Comparison of ENCODE assay signal across 17 cellular contexts in the genomic region with DNA sequence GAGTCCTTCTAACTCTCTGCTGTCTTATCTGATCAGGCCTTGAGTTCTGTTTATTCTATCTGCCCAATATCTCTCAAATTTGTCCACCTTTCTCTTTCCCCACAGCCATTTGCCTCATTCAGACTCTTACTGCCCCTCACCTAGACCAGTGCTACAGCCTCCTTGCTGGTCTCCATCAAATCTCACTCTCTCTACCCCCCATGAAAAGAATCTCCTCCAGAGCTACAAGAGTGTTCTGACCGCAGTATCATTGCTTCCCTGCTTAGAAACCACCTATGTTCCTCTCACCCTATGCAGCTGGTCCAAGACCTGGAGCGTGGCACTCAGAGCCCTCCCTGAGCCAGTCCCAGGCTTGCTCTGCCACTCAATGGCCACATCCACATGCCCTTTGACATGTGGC.
DNase-seq lines count a peak whose midpoint lies in the region; ATAC-seq, FAIRE-seq and TF ChIP-seq lines count a peak whose summit lies in the region.
"Had no signal": no experiment of that assay in that cellular context is flagged by ENCODE, and none has a peak within 500 bp of the region (broad histone marks: within the 10 kb centered on the region; RNA-seq: fewer than 3 reads in every experiment).

No MANE protein-coding gene starts in this region.

- H3K9ac ChIP-seq in H1 (replicated peaks in 1 of 4; ENCODE audit: extremely low read depth in 1 of 4, low read depth in 3 of 4, low read length in 3 of 4), result no peak overlapping the region
- H3K9ac ChIP-seq in neuronal stem cell (ENCODE audit: low read depth, low read length, poor library complexity), result no peak overlapping the region

- H2AK5ac ChIP-seq in H1 (ENCODE audit: low read depth, low read length) (peak overlapping the region; percentile 99), neuronal stem cell (ENCODE audit: low read depth, low read length) (no peak overlapping the region)

- H4K91ac ChIP-seq in H1 (replicated peaks; ENCODE audit: insufficient read length, low read length), result peak overlapping the region; percentile 25
- H4K91ac ChIP-seq in neuronal stem cell (ENCODE audit: low read depth, low read length, poor library complexity), result no peak overlapping the region

- H3K14ac ChIP-seq in H1 (ENCODE audit: insufficient read length) (no peak overlapping the region), neuronal stem cell (ENCODE audit: low read length) (no peak overlapping the region)

- H3K23me2 ChIP-seq in H1 (ENCODE audit: low read depth, low read length), result no peaks in the 10 kb centered on the region

- H2BK12ac ChIP-seq in H1 (ENCODE audit: low read depth, low read length) (peak overlapping the region; percentile 94), neuronal stem cell (ENCODE audit: low read length) (no peak overlapping the region)

- no peak overlapping the region for H3K4me3 Mint-ChIP-seq in activated CD8-positive, alpha-beta memory T cell treated with anti-CD3 and anti-CD28 coated beads, Interleukin-2, amount 10 ng/mL, durations not matched to agents 7 days and 5 days
- H3K4me3 Mint-ChIP-seq: T-cell had no signal

- 96% methylated on average over 2 of the region's 2 CpGs; no CpG with 5 or more reads in 1 of the 2 experiments for WGBS in H1 (ENCODE audit: extremely low coverage in 1 of 2, insufficient coverage in 1 of 2, insufficient read length in 1 of 2, insufficient replicate concordance in 2 of 2, low coverage in 1 of 2, low lambda C conversion rate in 2 of 2, missing lambda C conversion rate in 1 of 2), 2 experiments
- WGBS in neuronal stem cell (ENCODE audit: extremely low coverage in 2 of 2, insufficient read length in 2 of 2, insufficient replicate concordance in 1 of 2), 2 donors, result no CpG with 5 or more reads among the region's 2 CpGs

- H3K27me3 ChIP-seq in H1 (replicated peaks in 1 of 4; ENCODE audit: control insufficient read depth in 3 of 4, extremely low read depth in 1 of 4, insufficient read depth in 3 of 4, low read length in 3 of 4) (no peaks in the 10 kb centered on the region; a peak in 1 of 7 replicates), neuronal stem cell (ENCODE audit: control insufficient read depth in 3 of 3, insufficient read depth in 3 of 3, low read depth in 1 of 3, low read length in 3 of 3) (no peaks in the 10 kb centered on the region), vagina (no peaks in the 10 kb centered on the region), brain microvascular endothelial cell (replicated peaks) (no peaks in the 10 kb centered on the region)
- H3K27me3 ChIP-seq: dorsolateral prefrontal cortex, tibial nerve had no signal

- POLR2A ChIA-PET in H1 (lab: Charles Lee; ENCODE audit: partially characterized antibody), result no interaction called here

- no peak for ATAC-seq in activated CD8-positive, alpha-beta memory T cell treated with anti-CD3 and anti-CD28 coated beads, Interleukin-2, amount 10 ng/mL, durations not matched to agents 7 days and 5 days
- no peak for ATAC-seq in HG02870 (IDR thresholded peaks at IDR 0.05; ENCODE audit: unreplicated experiment)
- ATAC-seq: T-cell had no signal

- H3K27ac ChIP-seq in H1 (ENCODE audit: low read depth, low read length), result no peak overlapping the region
- H3K27ac ChIP-seq in neuronal stem cell (replicated peaks; ENCODE audit: low read length), result no peak overlapping the region
- peak overlapping the region; percentile 93 for H3K27ac ChIP-seq in vagina
- no peak overlapping the region for H3K27ac ChIP-seq in brain microvascular endothelial cell

- H3K23ac ChIP-seq in H1 (ENCODE audit: insufficient read length) (no peak overlapping the region), neuronal stem cell (ENCODE audit: low read depth, low read length, poor library complexity) (no peak overlapping the region)

- no peak overlapping the region; the same call in 1 of the 2 replicates for H2BK20ac ChIP-seq in H1 (ENCODE audit: low read length)

- DNase-seq in activated CD8-positive, alpha-beta memory T cell treated with anti-CD3 and anti-CD28 coated beads, Interleukin-2, amount 10 ng/mL, durations not matched to agents 7 days and 5 days, result peak; percentile 27
- no peak for DNase-seq in activated CD8-positive, alpha-beta memory T cell treated with anti-CD3 and anti-CD28 coated beads, Interleukin-2, amount 50 U/mL, for 4 hours
- DNase-seq in H1 (ENCODE audit: low read depth in 1 of 2, low spot score in 2 of 2), result no peak
- DNase-seq in neuronal stem cell (ENCODE audit: low spot score), result no peak
- DNase-seq in vagina (ENCODE audit: extremely low spot score in 2 of 2), result peak in 1 of 2 donors; percentile 72
- DNase-seq in brain microvascular endothelial cell, result no peak
- DNase-seq in NCI-H774 (lab: John Stamatoyannopoulos, UW), result no peak
- DNase-seq: Calu3, dorsolateral prefrontal cortex, EL, erythroblast, NCI-H526, retina, SHP77, T-cell had no signal

- H4K5ac ChIP-seq in H1 (ENCODE audit: insufficient read length, low read depth, low read length), result no peak overlapping the region

- H3K4me3 ChIP-seq in H1 (ENCODE audit: extremely low read depth in 1 of 4, insufficient read depth in 2 of 4, low read depth in 3 of 4, low read length in 4 of 4) (no peak overlapping the region), neuronal stem cell (ENCODE audit: low read length in 2 of 2) (no peak overlapping the region), vagina (no peak overlapping the region), brain microvascular endothelial cell (ENCODE audit: low read depth, low read length) (no peak overlapping the region)
- H3K4me3 ChIP-seq: dorsolateral prefrontal cortex, tibial nerve had no signal

- FAIRE-seq in H1 (lab: Jason Lieb, UNC), result no peak

- no peaks in the 10 kb centered on the region for H3K9me3 Mint-ChIP-seq in activated CD8-positive, alpha-beta memory T cell treated with anti-CD3 and anti-CD28 coated beads, Interleukin-2, amount 10 ng/mL, durations not matched to agents 7 days and 5 days (ENCODE audit: low read depth)

- H2BK120ac ChIP-seq in H1 (replicated peaks; ENCODE audit: low read depth, low read length), result peak overlapping the region; percentile 21
- H2BK120ac ChIP-seq in neuronal stem cell (ENCODE audit: low read depth, low read length), result no peak overlapping the region

- CTCF ChIA-PET in activated CD8-positive, alpha-beta memory T cell treated with anti-CD3 and anti-CD28 coated beads, Interleukin-2, amount 10 ng/mL, durations not matched to agents 7 days and 5 days (lab: Charles Lee), result no interaction called here
- CTCF ChIA-PET in H1 (lab: Charles Lee; ENCODE audit: partially characterized antibody), result no interaction called here

- H3K9me3 ChIP-seq in H1 (ENCODE audit: insufficient read depth in 2 of 2, low read depth in 1 of 2, low read length in 1 of 2), result peaks cover 0 to 5% of the 10 kb centered on the region in 2 experiments; a peak in 1 of 4 replicates
- H3K9me3 ChIP-seq in neuronal stem cell (replicated peaks in 1 of 2; ENCODE audit: control insufficient read depth in 2 of 2, insufficient read depth in 1 of 2, low read depth in 1 of 2, low read length in 2 of 2), result peaks cover 0 to 6% of the 10 kb centered on the region in 2 donors
- no peaks in the 10 kb centered on the region for H3K9me3 ChIP-seq in vagina

- H3K56ac ChIP-seq in H1 (replicated peaks; ENCODE audit: insufficient read length, low read depth, low read length), result no peak overlapping the region

- H3K79me2 ChIP-seq in H1 (ENCODE audit: control insufficient read depth in 1 of 2, insufficient read depth in 2 of 2, low read length in 2 of 2), result no peaks in the 10 kb centered on the region

- H3K27ac Mint-ChIP-seq in activated CD8-positive, alpha-beta memory T cell treated with anti-CD3 and anti-CD28 coated beads, Interleukin-2, amount 10 ng/mL, durations not matched to agents 7 days and 5 days, result no peak overlapping the region
- H3K27ac Mint-ChIP-seq: T-cell had no signal

- H3K36me3 ChIP-seq in H1 (ENCODE audit: control insufficient read depth in 2 of 4, insufficient read depth in 4 of 4, low read length in 3 of 4) (no peaks in the 10 kb centered on the region), neuronal stem cell (replicated peaks in 1 of 2; ENCODE audit: control insufficient read depth in 2 of 2, insufficient read depth in 2 of 2, low read length in 2 of 2) (no peaks in the 10 kb centered on the region), vagina (no peaks in the 10 kb centered on the region), brain microvascular endothelial cell (replicated peaks) (no peaks in the 10 kb centered on the region)
- H3K36me3 ChIP-seq: tibial nerve had no signal

- no peak for TF ChIP-seq CTCF in H1 (IDR thresholded peaks at IDR 0.05; ENCODE audit: control extremely low read depth in 1 of 3, insufficient read depth in 1 of 3, low read depth in 1 of 3, low read length in 3 of 3)
- no peak for TF ChIP-seq CTCF in vagina (IDR thresholded peaks at IDR 0.05)
- no peak for TF ChIP-seq CTCF in brain microvascular endothelial cell (IDR thresholded peaks at IDR 0.05; ENCODE audit: low read depth, low read length, missing control alignments)

- no peak for TF ChIP-seq RAD21 in H1 (IDR thresholded peaks at IDR 0.05 in 1 of 2, conservative IDR thresholded peaks at IDR 0.05 in 1 of 2; ENCODE audit: low read depth in 2 of 2, low read length in 2 of 2)

- H3K18ac ChIP-seq in H1 (ENCODE audit: extremely low read depth, low read length), result no peak overlapping the region; the same call in 1 of the 2 replicates
- H3K18ac ChIP-seq in neuronal stem cell (ENCODE audit: low read length), result peak overlapping the region; percentile 80

- no peak overlapping the region for H2BK15ac ChIP-seq in H1 (ENCODE audit: low read length)
- no peak overlapping the region for H2BK15ac ChIP-seq in neuronal stem cell (ENCODE audit: low read length)

- in situ Hi-C loops in brain microvascular endothelial cell (cut with HindIII; ENCODE audit: low pct_ligation_motif_present, low sequenced_read_pairs), result no loop called here

- no peaks in the 10 kb centered on the region for H3K27me3 Mint-ChIP-seq in activated CD8-positive, alpha-beta memory T cell treated with anti-CD3 and anti-CD28 coated beads, Interleukin-2, amount 10 ng/mL, durations not matched to agents 7 days and 5 days
- H3K27me3 Mint-ChIP-seq: T-cell had no signal

- H3K4ac ChIP-seq in H1 (replicated peaks; ENCODE audit: insufficient read length, low read depth, low read length) (peak overlapping the region; percentile 59), neuronal stem cell (ENCODE audit: low read length) (no peak overlapping the region)

- H2AFZ ChIP-seq in H1 (ENCODE audit: low read length) (no peak overlapping the region), neuronal stem cell (ENCODE audit: low read length) (no peak overlapping the region)

- peaks cover 6% of the 10 kb centered on the region for H3K36me3 Mint-ChIP-seq in activated CD8-positive, alpha-beta memory T cell treated with anti-CD3 and anti-CD28 coated beads, Interleukin-2, amount 10 ng/mL, durations not matched to agents 7 days and 5 days
- H3K36me3 Mint-ChIP-seq: T-cell had no signal

- peaks cover 32% of the 10 kb centered on the region for H3K4me1 Mint-ChIP-seq in activated CD8-positive, alpha-beta memory T cell treated with anti-CD3 and anti-CD28 coated beads, Interleukin-2, amount 10 ng/mL, durations not matched to agents 7 days and 5 days

- TF ChIP-seq POLR2A in H1 (IDR thresholded peaks at IDR 0.05; ENCODE audit: control extremely low read depth in 1 of 2, low read depth in 2 of 2, low read length in 2 of 2) (no peak), vagina (IDR thresholded peaks at IDR 0.05) (no peak)

- no peaks in the 10 kb centered on the region for H4K20me1 ChIP-seq in H1 (replicated peaks in 1 of 2; ENCODE audit: control insufficient read depth in 1 of 2, insufficient read depth in 2 of 2, low read length in 2 of 2)

- H4K8ac ChIP-seq in H1 (ENCODE audit: extremely low read depth, insufficient read depth, low read length) (no peak overlapping the region), neuronal stem cell (ENCODE audit: low read depth, low read length) (no peak overlapping the region)

- no peak overlapping the region; a peak in 1 of 4 replicates for H3K4me2 ChIP-seq in H1 (ENCODE audit: insufficient read depth in 1 of 2, low read depth in 2 of 2, low read length in 2 of 2)
- H3K4me2 ChIP-seq in neuronal stem cell (ENCODE audit: insufficient read depth, low read length, poor library complexity, severe bottlenecking), result no peak overlapping the region

- H3K4me1 ChIP-seq in H1 (replicated peaks in 1 of 4; ENCODE audit: control insufficient read depth in 3 of 4, insufficient read depth in 4 of 4, low read length in 3 of 4) (peaks cover 4 to 11% (median 9%) of the 10 kb centered on the region in 4 experiments), neuronal stem cell (ENCODE audit: control insufficient read depth in 2 of 2, insufficient read depth in 1 of 2, low read depth in 1 of 2, low read length in 2 of 2) (peaks cover 15 to 20% of the 10 kb centered on the region in 2 donors), vagina (peaks cover 47% of the 10 kb centered on the region)

- no peak for TF ChIP-seq EP300 in H1 (IDR thresholded peaks at IDR 0.05; ENCODE audit: borderline replicate concordance in 1 of 2, low read depth in 2 of 2, low read length in 2 of 2)

- peak overlapping the region; percentile 38; the same call in 1 of the 2 replicates for H2BK5ac ChIP-seq in H1 (ENCODE audit: low read depth, low read length)
- no peak overlapping the region for H2BK5ac ChIP-seq in neuronal stem cell (ENCODE audit: low read length)

- intact Hi-C loops in vagina (cut with DNase I), result no loop called here

- H3K79me1 ChIP-seq in H1 (ENCODE audit: low read depth, low read length), result no peaks in the 10 kb centered on the region
- H3K79me1 ChIP-seq in neuronal stem cell (ENCODE audit: low read depth, low read length), result no peaks in the 10 kb centered on the region
